Comparison of ENCODE assay signal across 15 cellular contexts in the genomic region with DNA sequence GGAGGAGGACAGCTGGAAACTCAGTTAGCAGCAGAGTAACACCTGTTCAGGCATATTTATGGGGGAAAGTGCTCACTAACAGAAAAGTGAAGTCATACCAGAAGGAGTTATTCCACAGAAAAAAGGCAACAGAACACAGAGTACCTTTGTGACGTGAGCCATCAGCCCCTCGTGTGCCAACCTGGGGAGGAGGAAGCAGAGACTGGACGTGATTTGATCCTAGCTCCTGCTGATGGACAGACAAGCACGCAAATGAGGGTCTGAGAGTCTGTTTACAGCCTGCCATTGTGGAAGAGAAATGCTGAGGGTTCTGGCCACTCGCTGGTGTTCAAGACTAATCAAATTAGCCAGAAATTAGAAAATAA.
DNase-seq lines count a peak whose midpoint lies in the region; FAIRE-seq and TF ChIP-seq lines count a peak whose summit lies in the region.
"Had no signal": no experiment of that assay in that cellular context is flagged by ENCODE, and none has a peak within 500 bp of the region (broad histone marks: within the 10 kb centered on the region; RNA-seq: fewer than 3 reads in every experiment).

No MANE protein-coding gene starts in this region.

- no peaks in the 10 kb centered on the region for H3K27me3 ChIP-seq in thyroid gland
- H3K27me3 ChIP-seq: hepatocyte had no signal

- peaks cover 66% of the 10 kb centered on the region for H3K4me1 Mint-ChIP-seq in chondrocyte (ENCODE audit: low read depth)
- H3K4me1 Mint-ChIP-seq: central memory CD8-positive, alpha-beta T cell had no signal

- peaks cover 14% of the 10 kb centered on the region for H3K36me3 ChIP-seq in mesodermal cell (ENCODE audit: control insufficient read depth, insufficient read depth, low read length)
- H3K36me3 ChIP-seq in thyroid gland: peaks cover 4 to 5% of the 10 kb centered on the region in 2 donors
- H3K36me3 ChIP-seq: HAP-1 had no signal

- H3K27ac Mint-ChIP-seq in chondrocyte (ENCODE audit: unreplicated experiment): peak overlapping the region; percentile 97
- H3K27ac Mint-ChIP-seq: activated T-cell treated with anti-CD3 and anti-CD28 coated beads, Interleukin-2, amount 50 U/mL, for 24 hours; natural killer cell had no signal

- H3K4me1 ChIP-seq in mesodermal cell (ENCODE audit: control insufficient read depth, insufficient read depth, low read length, poor library complexity, severe bottlenecking) (peaks cover 36% of the 10 kb centered on the region), thyroid gland (peaks cover 0 to 14% of the 10 kb centered on the region in 2 donors)
- H3K4me1 ChIP-seq: HAP-1 had no signal

- DNase-seq in NCI-H1694 treated with DMSO at 0.1 percent for 48 hours (lab: John Stamatoyannopoulos, UW) (peak; percentile 62), chondrocyte (ENCODE audit: low spot score) (no peak), thyroid gland (no peak), globus pallidus (ENCODE audit: low spot score) (no peak), NCI-H1092 treated with DMSO at 0.1 percent for 48 hours (lab: John Stamatoyannopoulos, UW) (no peak), NCI-H146 treated with DMSO at 0.1 percent for 48 hours (lab: John Stamatoyannopoulos, UW; ENCODE audit: unreplicated experiment) (no peak), urothelium cell line (ENCODE audit: low spot score) (no peak)
- DNase-seq: activated T-cell treated with anti-CD3 and anti-CD28 coated beads, Interleukin-2, amount 50 U/mL, for 24 hours; natural killer cell; NCI-H1105 treated with DMSO at 0.1 percent for 48 hours had no signal

- peaks cover 2% of the 10 kb centered on the region for H3K36me3 Mint-ChIP-seq in chondrocyte (ENCODE audit: low read depth)
- H3K36me3 Mint-ChIP-seq: natural killer cell had no signal

- TF ChIP-seq CTCF in chondrocyte (IDR thresholded peaks at IDR 0.05) (no peak), thyroid gland (IDR thresholded peaks at IDR 0.05) (no peak)

- H3K9me3 ChIP-seq in mesodermal cell (ENCODE audit: control insufficient read depth, low read length) (no peaks in the 10 kb centered on the region), thyroid gland (no peaks in the 10 kb centered on the region)
- H3K9me3 ChIP-seq: HAP-1 had no signal

- 85 to 97% methylated on average over 4 to 5 of the region's 5 CpGs for WGBS in mesodermal cell (ENCODE audit: insufficient coverage in 2 of 2), 2 experiments
- 77 to 83% methylated on average over 5 of the region's 5 CpGs for WGBS in thyroid gland, 2 donors

- FAIRE-seq in urothelium cell line (lab: Jason Lieb, UNC): no peak

- no peak overlapping the region for H3K4me3 ChIP-seq in mesodermal cell (ENCODE audit: extremely low read depth, insufficient read depth, low read length, poor library complexity, severe bottlenecking)
- H3K4me3 ChIP-seq in thyroid gland (replicated peaks in 1 of 3): no peak overlapping the region
- H3K4me3 ChIP-seq: HAP-1, hepatocyte had no signal

- no peak for TF ChIP-seq POLR2A in thyroid gland (IDR thresholded peaks at IDR 0.05)

- H3K9me3 Mint-ChIP-seq in chondrocyte (ENCODE audit: low read depth): no peaks in the 10 kb centered on the region
- H3K9me3 Mint-ChIP-seq: activated T-cell treated with anti-CD3 and anti-CD28 coated beads, Interleukin-2, amount 50 U/mL, for 24 hours; central memory CD8-positive, alpha-beta T cell; natural killer cell had no signal

- no peaks in the 10 kb centered on the region for H3K27me3 Mint-ChIP-seq in chondrocyte (ENCODE audit: low read depth)
- H3K27me3 Mint-ChIP-seq: activated T-cell treated with anti-CD3 and anti-CD28 coated beads, Interleukin-2, amount 50 U/mL, for 24 hours had no signal

- H3K27ac ChIP-seq in mesodermal cell (ENCODE audit: low read depth, low read length, severe bottlenecking) (peak overlapping the region; percentile 80), thyroid gland (peak overlapping the region in 2 of 3 donors; percentile 27 to 48)
- H3K27ac ChIP-seq: HL-60 had no signal

- peak overlapping the region; percentile 60 for H3K4me3 Mint-ChIP-seq in chondrocyte (ENCODE audit: unreplicated experiment)
- H3K4me3 Mint-ChIP-seq: activated T-cell treated with anti-CD3 and anti-CD28 coated beads, Interleukin-2, amount 50 U/mL, for 24 hours; central memory CD8-positive, alpha-beta T cell; natural killer cell had no signal

- intact Hi-C loops in thyroid gland (cut with DNase I): no loop called here
